ENCODE assay signal across 8 cellular contexts in the genomic region with DNA sequence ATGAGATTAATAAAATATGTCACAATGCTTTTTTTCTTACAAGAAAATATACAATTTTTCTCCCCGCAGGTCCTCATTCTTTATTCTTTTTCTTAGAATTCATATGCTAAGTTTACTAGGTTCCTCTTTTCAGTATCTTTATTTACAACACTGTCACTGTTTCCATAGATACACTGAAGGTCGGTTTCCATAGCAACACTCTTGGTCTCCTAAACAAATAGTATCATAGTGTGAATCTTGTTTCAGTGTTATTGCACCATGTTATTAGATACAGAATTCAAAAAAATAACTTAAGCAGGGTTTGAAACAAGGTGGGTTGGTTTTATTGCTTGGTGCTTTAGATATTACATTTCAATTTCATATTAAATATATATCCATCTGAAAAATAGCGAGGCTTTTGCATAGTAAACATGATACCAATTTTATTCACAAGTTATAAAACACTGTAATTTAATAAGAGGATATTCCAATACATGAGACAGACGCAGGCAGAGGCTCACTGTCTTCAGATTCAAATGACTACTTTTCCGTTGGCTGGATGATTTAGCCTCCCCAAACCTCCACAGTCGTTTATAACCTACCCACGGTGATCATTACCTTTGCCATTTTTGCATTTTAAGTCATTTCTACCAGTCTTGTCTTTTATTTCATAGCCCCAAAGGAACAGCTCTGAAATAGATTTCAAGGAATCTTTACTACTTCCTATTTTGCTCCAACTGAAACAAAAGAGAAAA.
DNase-seq lines count a peak whose midpoint lies in the region; ATAC-seq and TF ChIP-seq lines count a peak whose summit lies in the region.

No MANE protein-coding gene starts in this region.

- POLR2A ChIA-PET in WTC11 (lab: Charles Lee), result no interaction called here

- no peak for TF ChIP-seq POLR2A in spleen (IDR thresholded peaks at IDR 0.05)

- no peaks in the 10 kb centered on the region for H3K9me3 ChIP-seq in spleen

- WGBS in spleen, 5 donors, result 45 to 55% (median 51%) methylated on average over 7 of the region's 7 CpGs

- peaks cover 24 to 66% (median 55%) of the 10 kb centered on the region in 6 donors for H3K4me1 ChIP-seq in spleen

- peak overlapping the region in 7 of 8 donors; percentile 13 to 84 (median 75) for H3K27ac ChIP-seq in spleen

- H3K9me3 Mint-ChIP-seq in T-helper 1 cell treated with Interleukin-12 subunit alpha and Interleukin-12 subunit beta and Interleukin-4 antibody, amounts not matched to agents 30 μg/mL and 1 μg/mL, for 36 hours, result no peaks in the 10 kb centered on the region
- H3K9me3 Mint-ChIP-seq in WTC11, result no peaks in the 10 kb centered on the region

- intact Hi-C loops in spleen (cut with DNase I; ENCODE audit: low total_unique reads), result no loop called here

- TF ChIP-seq CTCF in GM12864 (IDR thresholded peaks at IDR 0.05; ENCODE audit: low read depth, low read length, missing control alignments) (no peak), spleen (IDR thresholded peaks at IDR 0.05 in 8 of 11, conservative IDR thresholded peaks at IDR 0.05 in 3 of 11) (no peak), foreskin fibroblast (IDR thresholded peaks at IDR 0.05; ENCODE audit: low read depth, low read length) (no peak), WTC11 (IDR thresholded peaks at IDR 0.05) (no peak)

- H3K27me3 Mint-ChIP-seq in T-helper 1 cell treated with Interleukin-12 subunit alpha and Interleukin-12 subunit beta and Interleukin-4 antibody, amounts not matched to agents 30 μg/mL and 1 μg/mL, for 36 hours (ENCODE audit: low read depth), result no peaks in the 10 kb centered on the region
- H3K27me3 Mint-ChIP-seq in WTC11 (ENCODE audit: low read depth), result no peaks in the 10 kb centered on the region

- DNase-seq in GM12864 (ENCODE audit: low read depth), result peak; percentile 94
- DNase-seq in HT-29 (ENCODE audit: low spot score), result peak; percentile 87
- peak; percentile 69 for DNase-seq in foreskin melanocyte
- DNase-seq in spleen, result no peak
- no peak for DNase-seq in foreskin fibroblast
- no peak for DNase-seq in WTC11 (ENCODE audit: low spot score)

- CTCF ChIA-PET in WTC11 (lab: Charles Lee), result no interaction called here

- no peaks in the 10 kb centered on the region for H3K36me3 Mint-ChIP-seq in T-helper 1 cell treated with Interleukin-12 subunit alpha and Interleukin-12 subunit beta and Interleukin-4 antibody, amounts not matched to agents 30 μg/mL and 1 μg/mL, for 36 hours (ENCODE audit: low read depth)
- H3K36me3 Mint-ChIP-seq in WTC11, result no peaks in the 10 kb centered on the region

- no peak overlapping the region for H3K4me3 Mint-ChIP-seq in T-helper 1 cell treated with Interleukin-12 subunit alpha and Interleukin-12 subunit beta and Interleukin-4 antibody, amounts not matched to agents 30 μg/mL and 1 μg/mL, for 36 hours
- no peak overlapping the region for H3K4me3 Mint-ChIP-seq in WTC11

- H3K4me3 ChIP-seq in GM12864 (ENCODE audit: low read depth, low read length) (no peak overlapping the region), spleen (no peak overlapping the region), foreskin fibroblast (ENCODE audit: low read depth in 1 of 2, low read length in 2 of 2) (no peak overlapping the region)

- no peaks in the 10 kb centered on the region for H3K36me3 ChIP-seq in spleen

- no peaks in the 10 kb centered on the region for H3K27me3 ChIP-seq in spleen (replicated peaks in 1 of 7)

- H3K4me1 Mint-ChIP-seq in T-helper 1 cell treated with Interleukin-12 subunit alpha and Interleukin-12 subunit beta and Interleukin-4 antibody, amounts not matched to agents 30 μg/mL and 1 μg/mL, for 36 hours (ENCODE audit: low read depth), result peaks cover 39% of the 10 kb centered on the region
- H3K4me1 Mint-ChIP-seq in WTC11, result peaks cover 29% of the 10 kb centered on the region

- peak overlapping the region; percentile 80 for H3K27ac Mint-ChIP-seq in T-helper 1 cell treated with Interleukin-12 subunit alpha and Interleukin-12 subunit beta and Interleukin-4 antibody, amounts not matched to agents 30 μg/mL and 1 μg/mL, for 36 hours
- no peak overlapping the region for H3K27ac Mint-ChIP-seq in WTC11

- ATAC-seq in GM21447 (IDR thresholded peaks at IDR 0.05; ENCODE audit: unreplicated experiment) (peak; percentile 56), WTC11 (no peak)

TF ChIP-seq in WTC11, 78 proteins besides CTCF, POLR2A, EP300 and RAD21 (continues in another document):
- TF ChIP-seq ZNF671 (CRISPR knock-in tag; IDR thresholded peaks at IDR 0.05) (no peak), SMAD4 (CRISPR knock-in tag; IDR thresholded peaks at IDR 0.05) (no peak), FOXJ3 (CRISPR knock-in tag; IDR thresholded peaks at IDR 0.05; ENCODE audit: borderline replicate concordance) (no peak), ZNF263 (CRISPR knock-in tag; IDR thresholded peaks at IDR 0.05; ENCODE audit: low read depth) (no peak), SMAD3 (CRISPR knock-in tag; IDR thresholded peaks at IDR 0.05; ENCODE audit: borderline replicate concordance) (no peak), CREM (CRISPR knock-in tag; IDR thresholded peaks at IDR 0.05) (no peak), TEAD4 (CRISPR knock-in tag; IDR thresholded peaks at IDR 0.05) (no peak), FOXK1 (CRISPR knock-in tag; IDR thresholded peaks at IDR 0.05) (no peak)
- TF ChIP-seq, protein P1, sequence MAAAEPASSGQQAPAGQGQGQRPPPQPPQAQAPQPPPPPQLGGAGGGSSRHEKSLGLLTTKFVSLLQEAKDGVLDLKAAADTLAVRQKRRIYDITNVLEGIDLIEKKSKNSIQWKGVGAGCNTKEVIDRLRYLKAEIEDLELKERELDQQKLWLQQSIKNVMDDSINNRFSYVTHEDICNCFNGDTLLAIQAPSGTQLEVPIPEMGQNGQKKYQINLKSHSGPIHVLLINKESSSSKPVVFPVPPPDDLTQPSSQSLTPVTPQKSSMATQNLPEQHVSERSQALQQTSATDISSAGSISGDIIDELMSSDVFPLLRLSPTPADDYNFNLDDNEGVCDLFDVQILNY (CRISPR knock-in tag; IDR thresholded peaks at IDR 0.05), result no peak
- TF ChIP-seq, protein P2, sequence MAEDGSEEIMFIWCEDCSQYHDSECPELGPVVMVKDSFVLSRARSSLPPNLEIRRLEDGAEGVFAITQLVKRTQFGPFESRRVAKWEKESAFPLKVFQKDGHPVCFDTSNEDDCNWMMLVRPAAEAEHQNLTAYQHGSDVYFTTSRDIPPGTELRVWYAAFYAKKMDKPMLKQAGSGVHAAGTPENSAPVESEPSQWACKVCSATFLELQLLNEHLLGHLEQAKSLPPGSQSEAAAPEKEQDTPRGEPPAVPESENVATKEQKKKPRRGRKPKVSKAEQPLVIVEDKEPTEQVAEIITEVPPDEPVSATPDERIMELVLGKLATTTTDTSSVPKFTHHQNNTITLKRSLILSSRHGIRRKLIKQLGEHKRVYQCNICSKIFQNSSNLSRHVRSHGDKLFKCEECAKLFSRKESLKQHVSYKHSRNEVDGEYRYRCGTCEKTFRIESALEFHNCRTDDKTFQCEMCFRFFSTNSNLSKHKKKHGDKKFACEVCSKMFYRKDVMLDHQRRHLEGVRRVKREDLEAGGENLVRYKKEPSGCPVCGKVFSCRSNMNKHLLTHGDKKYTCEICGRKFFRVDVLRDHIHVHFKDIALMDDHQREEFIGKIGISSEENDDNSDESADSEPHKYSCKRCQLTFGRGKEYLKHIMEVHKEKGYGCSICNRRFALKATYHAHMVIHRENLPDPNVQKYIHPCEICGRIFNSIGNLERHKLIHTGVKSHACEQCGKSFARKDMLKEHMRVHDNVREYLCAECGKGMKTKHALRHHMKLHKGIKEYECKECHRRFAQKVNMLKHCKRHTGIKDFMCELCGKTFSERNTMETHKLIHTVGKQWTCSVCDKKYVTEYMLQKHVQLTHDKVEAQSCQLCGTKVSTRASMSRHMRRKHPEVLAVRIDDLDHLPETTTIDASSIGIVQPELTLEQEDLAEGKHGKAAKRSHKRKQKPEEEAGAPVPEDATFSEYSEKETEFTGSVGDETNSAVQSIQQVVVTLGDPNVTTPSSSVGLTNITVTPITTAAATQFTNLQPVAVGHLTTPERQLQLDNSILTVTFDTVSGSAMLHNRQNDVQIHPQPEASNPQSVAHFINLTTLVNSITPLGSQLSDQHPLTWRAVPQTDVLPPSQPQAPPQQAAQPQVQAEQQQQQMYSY (CRISPR knock-in tag; IDR thresholded peaks at IDR 0.05), result no peak
- TF ChIP-seq, protein P3, sequence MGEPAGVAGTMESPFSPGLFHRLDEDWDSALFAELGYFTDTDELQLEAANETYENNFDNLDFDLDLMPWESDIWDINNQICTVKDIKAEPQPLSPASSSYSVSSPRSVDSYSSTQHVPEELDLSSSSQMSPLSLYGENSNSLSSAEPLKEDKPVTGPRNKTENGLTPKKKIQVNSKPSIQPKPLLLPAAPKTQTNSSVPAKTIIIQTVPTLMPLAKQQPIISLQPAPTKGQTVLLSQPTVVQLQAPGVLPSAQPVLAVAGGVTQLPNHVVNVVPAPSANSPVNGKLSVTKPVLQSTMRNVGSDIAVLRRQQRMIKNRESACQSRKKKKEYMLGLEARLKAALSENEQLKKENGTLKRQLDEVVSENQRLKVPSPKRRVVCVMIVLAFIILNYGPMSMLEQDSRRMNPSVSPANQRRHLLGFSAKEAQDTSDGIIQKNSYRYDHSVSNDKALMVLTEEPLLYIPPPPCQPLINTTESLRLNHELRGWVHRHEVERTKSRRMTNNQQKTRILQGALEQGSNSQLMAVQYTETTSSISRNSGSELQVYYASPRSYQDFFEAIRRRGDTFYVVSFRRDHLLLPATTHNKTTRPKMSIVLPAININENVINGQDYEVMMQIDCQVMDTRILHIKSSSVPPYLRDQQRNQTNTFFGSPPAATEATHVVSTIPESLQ (CRISPR knock-in tag; IDR thresholded peaks at IDR 0.05), result no peak
- TF ChIP-seq, protein P4, sequence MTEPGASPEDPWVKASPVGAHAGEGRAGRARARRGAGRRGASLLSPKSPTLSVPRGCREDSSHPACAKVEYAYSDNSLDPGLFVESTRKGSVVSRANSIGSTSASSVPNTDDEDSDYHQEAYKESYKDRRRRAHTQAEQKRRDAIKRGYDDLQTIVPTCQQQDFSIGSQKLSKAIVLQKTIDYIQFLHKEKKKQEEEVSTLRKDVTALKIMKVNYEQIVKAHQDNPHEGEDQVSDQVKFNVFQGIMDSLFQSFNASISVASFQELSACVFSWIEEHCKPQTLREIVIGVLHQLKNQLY (CRISPR knock-in tag; IDR thresholded peaks at IDR 0.05), result no peak
- TF ChIP-seq, protein P5, sequence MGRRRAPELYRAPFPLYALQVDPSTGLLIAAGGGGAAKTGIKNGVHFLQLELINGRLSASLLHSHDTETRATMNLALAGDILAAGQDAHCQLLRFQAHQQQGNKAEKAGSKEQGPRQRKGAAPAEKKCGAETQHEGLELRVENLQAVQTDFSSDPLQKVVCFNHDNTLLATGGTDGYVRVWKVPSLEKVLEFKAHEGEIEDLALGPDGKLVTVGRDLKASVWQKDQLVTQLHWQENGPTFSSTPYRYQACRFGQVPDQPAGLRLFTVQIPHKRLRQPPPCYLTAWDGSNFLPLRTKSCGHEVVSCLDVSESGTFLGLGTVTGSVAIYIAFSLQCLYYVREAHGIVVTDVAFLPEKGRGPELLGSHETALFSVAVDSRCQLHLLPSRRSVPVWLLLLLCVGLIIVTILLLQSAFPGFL (CRISPR knock-in tag; IDR thresholded peaks at IDR 0.05; ENCODE audit: borderline replicate concordance), result no peak

Comparison
In these comparisons a context has a peak if more than half of its experiments do, and no peak if none do; other contexts are left out.
1. DNase-seq: peak in GM12864 (single experiment), HT-29 (single experiment) and foreskin melanocyte (single experiment); none in spleen (single experiment), foreskin fibroblast (0 of 2) and WTC11 (single experiment).